Comparison of ENCODE assay signal across 1 cellular context in genomic region chr1:1041092-1041503, GRCh38.
TF ChIP-seq lines count a peak whose summit lies in the region.

No MANE protein-coding gene starts in this region.

TF ChIP-seq in IMR-90, 13 proteins besides CTCF, POLR2A, EP300 and RAD21:
- TF ChIP-seq USF2 (IDR thresholded peaks at IDR 0.05; ENCODE audit: low read depth, low read length) (no peak), MAFK (IDR thresholded peaks at IDR 0.05; ENCODE audit: low read depth, low read length) (no peak), ELK1 (IDR thresholded peaks at IDR 0.05; ENCODE audit: borderline replicate concordance, low read depth, low read length) (no peak), RCOR1 (IDR thresholded peaks at IDR 0.05; ENCODE audit: insufficient replicate concordance, low read length) (no peak), NFE2L2 (IDR thresholded peaks at IDR 0.05; ENCODE audit: low read depth, low read length) (no peak), MAZ (IDR thresholded peaks at IDR 0.05; ENCODE audit: borderline replicate concordance, low read depth, low read length) (no peak)
TF ChIP-seq in IMR-90: peak in this region for 0.
